ENCODE assay signal across 2 cellular contexts in the genomic region with DNA sequence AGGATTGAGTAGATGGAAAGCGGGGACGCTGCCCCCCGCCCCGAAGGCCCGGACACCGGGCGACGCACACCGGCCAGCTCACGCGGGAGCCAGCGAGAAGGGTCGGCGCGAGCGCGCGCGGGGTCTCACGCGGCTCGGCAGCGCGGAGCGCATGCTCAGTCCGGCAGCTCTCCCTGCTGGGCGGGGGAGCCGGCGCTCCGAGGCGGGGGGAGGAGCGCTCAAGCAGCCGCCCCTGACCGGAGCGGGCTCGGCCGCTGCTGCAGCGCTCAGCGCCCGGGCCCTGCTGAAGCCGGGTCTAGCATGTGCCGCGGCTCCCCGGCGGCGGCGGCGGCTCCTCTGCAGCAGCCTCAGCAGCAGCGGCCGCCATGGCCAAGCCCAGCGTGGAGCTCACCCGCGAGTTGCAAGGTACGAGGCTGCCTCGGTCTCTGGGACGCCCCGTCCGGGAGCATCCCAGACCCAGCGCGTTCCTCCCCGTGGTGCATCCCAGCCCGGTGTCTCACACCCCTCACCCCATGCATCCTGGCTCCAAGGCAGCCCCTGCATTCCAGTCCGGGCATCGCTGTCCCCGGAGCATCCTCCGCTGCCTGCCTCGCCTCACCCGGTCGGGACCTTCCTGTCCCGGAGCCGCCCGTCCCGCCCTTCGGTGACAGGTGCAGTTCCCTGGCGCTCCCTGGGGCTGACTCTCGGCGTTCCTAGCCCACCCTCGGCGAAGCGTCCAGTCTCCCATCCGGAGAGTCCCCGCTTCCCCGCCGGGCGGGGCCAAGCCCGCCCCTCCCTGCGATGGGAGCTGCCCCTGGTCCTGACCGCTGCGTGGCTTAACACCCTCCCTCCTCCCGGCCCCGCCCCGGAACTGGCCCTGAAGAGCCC.
TF ChIP-seq lines count a peak whose summit lies in the region.

A gene with protein sequence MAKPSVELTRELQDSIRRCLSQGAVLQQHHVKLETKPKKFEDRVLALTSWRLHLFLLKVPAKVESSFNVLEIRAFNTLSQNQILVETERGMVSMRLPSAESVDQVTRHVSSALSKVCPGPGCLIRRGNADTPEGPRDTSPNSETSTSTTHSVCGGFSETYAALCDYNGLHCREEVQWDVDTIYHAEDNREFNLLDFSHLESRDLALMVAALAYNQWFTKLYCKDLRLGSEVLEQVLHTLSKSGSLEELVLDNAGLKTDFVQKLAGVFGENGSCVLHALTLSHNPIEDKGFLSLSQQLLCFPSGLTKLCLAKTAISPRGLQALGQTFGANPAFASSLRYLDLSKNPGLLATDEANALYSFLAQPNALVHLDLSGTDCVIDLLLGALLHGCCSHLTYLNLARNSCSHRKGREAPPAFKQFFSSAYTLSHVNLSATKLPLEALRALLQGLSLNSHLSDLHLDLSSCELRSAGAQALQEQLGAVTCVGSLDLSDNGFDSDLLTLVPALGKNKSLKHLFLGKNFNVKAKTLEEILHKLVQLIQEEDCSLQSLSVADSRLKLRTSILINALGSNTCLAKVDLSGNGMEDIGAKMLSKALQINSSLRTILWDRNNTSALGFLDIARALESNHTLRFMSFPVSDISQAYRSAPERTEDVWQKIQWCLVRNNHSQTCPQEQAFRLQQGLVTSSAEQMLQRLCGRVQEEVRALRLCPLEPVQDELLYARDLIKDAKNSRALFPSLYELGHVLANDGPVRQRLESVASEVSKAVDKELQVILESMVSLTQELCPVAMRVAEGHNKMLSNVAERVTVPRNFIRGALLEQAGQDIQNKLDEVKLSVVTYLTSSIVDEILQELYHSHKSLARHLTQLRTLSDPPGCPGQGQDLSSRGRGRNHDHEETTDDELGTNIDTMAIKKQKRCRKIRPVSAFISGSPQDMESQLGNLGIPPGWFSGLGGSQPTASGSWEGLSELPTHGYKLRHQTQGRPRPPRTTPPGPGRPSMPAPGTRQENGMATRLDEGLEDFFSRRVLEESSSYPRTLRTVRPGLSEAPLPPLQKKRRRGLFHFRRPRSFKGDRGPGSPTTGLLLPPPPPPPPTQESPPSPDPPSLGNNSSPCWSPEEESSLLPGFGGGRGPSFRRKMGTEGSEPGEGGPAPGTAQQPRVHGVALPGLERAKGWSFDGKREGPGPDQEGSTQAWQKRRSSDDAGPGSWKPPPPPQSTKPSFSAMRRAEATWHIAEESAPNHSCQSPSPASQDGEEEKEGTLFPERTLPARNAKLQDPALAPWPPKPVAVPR (N-terminal part only) (plus strand): TSS at position 221 of the 867 bp plus-strand sequence. CDS start 145 bp downstream, at position 366.

TF ChIP-seq in HEK293, 187 proteins besides CTCF, POLR2A, EP300 and RAD21 (continues in another document):
- TF ChIP-seq, protein P1, sequence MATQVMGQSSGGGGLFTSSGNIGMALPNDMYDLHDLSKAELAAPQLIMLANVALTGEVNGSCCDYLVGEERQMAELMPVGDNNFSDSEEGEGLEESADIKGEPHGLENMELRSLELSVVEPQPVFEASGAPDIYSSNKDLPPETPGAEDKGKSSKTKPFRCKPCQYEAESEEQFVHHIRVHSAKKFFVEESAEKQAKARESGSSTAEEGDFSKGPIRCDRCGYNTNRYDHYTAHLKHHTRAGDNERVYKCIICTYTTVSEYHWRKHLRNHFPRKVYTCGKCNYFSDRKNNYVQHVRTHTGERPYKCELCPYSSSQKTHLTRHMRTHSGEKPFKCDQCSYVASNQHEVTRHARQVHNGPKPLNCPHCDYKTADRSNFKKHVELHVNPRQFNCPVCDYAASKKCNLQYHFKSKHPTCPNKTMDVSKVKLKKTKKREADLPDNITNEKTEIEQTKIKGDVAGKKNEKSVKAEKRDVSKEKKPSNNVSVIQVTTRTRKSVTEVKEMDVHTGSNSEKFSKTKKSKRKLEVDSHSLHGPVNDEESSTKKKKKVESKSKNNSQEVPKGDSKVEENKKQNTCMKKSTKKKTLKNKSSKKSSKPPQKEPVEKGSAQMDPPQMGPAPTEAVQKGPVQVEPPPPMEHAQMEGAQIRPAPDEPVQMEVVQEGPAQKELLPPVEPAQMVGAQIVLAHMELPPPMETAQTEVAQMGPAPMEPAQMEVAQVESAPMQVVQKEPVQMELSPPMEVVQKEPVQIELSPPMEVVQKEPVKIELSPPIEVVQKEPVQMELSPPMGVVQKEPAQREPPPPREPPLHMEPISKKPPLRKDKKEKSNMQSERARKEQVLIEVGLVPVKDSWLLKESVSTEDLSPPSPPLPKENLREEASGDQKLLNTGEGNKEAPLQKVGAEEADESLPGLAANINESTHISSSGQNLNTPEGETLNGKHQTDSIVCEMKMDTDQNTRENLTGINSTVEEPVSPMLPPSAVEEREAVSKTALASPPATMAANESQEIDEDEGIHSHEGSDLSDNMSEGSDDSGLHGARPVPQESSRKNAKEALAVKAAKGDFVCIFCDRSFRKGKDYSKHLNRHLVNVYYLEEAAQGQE (tag by site-specific recombination; IDR thresholded peaks at IDR 0.05): peak; percentile 99
- TF ChIP-seq, protein P2, sequence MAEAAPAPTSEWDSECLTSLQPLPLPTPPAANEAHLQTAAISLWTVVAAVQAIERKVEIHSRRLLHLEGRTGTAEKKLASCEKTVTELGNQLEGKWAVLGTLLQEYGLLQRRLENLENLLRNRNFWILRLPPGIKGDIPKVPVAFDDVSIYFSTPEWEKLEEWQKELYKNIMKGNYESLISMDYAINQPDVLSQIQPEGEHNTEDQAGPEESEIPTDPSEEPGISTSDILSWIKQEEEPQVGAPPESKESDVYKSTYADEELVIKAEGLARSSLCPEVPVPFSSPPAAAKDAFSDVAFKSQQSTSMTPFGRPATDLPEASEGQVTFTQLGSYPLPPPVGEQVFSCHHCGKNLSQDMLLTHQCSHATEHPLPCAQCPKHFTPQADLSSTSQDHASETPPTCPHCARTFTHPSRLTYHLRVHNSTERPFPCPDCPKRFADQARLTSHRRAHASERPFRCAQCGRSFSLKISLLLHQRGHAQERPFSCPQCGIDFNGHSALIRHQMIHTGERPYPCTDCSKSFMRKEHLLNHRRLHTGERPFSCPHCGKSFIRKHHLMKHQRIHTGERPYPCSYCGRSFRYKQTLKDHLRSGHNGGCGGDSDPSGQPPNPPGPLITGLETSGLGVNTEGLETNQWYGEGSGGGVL (tag by site-specific recombination; IDR thresholded peaks at IDR 0.05): peak; percentile 18; the same call in 1 of the 2 replicates
- TF ChIP-seq ZXDB (tag by site-specific recombination; IDR thresholded peaks at IDR 0.05) (peak; percentile 76), ZIC2 (tag by site-specific recombination; IDR thresholded peaks at IDR 0.05) (peak; percentile 76), ZBTB20 (tag by site-specific recombination; IDR thresholded peaks at IDR 0.05) (peak; percentile 73)
- TF ChIP-seq, protein P3, sequence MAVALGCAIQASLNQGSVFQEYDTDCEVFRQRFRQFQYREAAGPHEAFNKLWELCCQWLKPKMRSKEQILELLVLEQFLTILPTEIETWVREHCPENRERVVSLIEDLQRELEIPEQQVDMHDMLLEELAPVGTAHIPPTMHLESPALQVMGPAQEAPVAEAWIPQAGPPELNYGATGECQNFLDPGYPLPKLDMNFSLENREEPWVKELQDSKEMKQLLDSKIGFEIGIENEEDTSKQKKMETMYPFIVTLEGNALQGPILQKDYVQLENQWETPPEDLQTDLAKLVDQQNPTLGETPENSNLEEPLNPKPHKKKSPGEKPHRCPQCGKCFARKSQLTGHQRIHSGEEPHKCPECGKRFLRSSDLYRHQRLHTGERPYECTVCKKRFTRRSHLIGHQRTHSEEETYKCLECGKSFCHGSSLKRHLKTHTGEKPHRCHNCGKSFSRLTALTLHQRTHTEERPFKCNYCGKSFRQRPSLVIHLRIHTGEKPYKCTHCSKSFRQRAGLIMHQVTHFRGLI (tag by site-specific recombination; IDR thresholded peaks at IDR 0.05): 0 out of 2 replicates have a peak, but pooled peaks have one; percentile 13
- TF ChIP-seq, protein P4, sequence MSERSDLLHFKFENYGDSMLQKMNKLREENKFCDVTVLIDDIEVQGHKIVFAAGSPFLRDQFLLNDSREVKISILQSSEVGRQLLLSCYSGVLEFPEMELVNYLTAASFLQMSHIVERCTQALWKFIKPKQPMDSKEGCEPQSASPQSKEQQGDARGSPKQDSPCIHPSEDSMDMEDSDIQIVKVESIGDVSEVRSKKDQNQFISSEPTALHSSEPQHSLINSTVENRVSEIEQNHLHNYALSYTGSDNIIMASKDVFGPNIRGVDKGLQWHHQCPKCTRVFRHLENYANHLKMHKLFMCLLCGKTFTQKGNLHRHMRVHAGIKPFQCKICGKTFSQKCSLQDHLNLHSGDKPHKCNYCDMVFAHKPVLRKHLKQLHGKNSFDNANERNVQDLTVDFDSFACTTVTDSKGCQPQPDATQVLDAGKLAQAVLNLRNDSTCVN (tag by site-specific recombination; optimal IDR thresholded peaks at IDR 0.05): peak; percentile 75
- TF ChIP-seq, protein P5, sequence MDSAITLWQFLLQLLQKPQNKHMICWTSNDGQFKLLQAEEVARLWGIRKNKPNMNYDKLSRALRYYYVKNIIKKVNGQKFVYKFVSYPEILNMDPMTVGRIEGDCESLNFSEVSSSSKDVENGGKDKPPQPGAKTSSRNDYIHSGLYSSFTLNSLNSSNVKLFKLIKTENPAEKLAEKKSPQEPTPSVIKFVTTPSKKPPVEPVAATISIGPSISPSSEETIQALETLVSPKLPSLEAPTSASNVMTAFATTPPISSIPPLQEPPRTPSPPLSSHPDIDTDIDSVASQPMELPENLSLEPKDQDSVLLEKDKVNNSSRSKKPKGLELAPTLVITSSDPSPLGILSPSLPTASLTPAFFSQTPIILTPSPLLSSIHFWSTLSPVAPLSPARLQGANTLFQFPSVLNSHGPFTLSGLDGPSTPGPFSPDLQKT (IDR thresholded peaks at IDR 0.05; ENCODE audit: borderline replicate concordance, low read depth, low read length): no peak

TF ChIP-seq in K562, 482 proteins besides CTCF, POLR2A, EP300 and RAD21 (continues in another document):
- TF ChIP-seq, protein P1 (CRISPR knock-in tag; IDR thresholded peaks at IDR 0.05; ENCODE audit: low read depth): peak; percentile 95
- TF ChIP-seq ZC3H4 (CRISPR knock-in tag; IDR thresholded peaks at IDR 0.05; ENCODE audit: borderline replicate concordance) (no peak), YY1 (IDR thresholded peaks at IDR 0.05; ENCODE audit: borderline replicate concordance in 1 of 3, control insufficient read depth in 1 of 3, extremely low read depth in 1 of 3, insufficient read depth in 3 of 3, insufficient read length in 1 of 3, insufficient replicate concordance in 2 of 3, low read depth in 1 of 3, low read length in 2 of 3) (no peak), HDAC1 (IDR thresholded peaks at IDR 0.05) (no peak), JUND (IDR thresholded peaks at IDR 0.05; ENCODE audit: borderline replicate concordance, low read depth, low read length) (no peak), JUND (tag; IDR thresholded peaks at IDR 0.05; ENCODE audit: borderline replicate concordance, low read depth, low read length) (no peak), TEAD1 (CRISPR knock-in tag; IDR thresholded peaks at IDR 0.05) (0 out of 4 replicates have a peak, but pooled peaks of 1 of the 2 experiments have one; percentile 13), ZNF707 (CRISPR knock-in tag; conservative IDR thresholded peaks at IDR 0.05) (no peak), SAFB (IDR thresholded peaks at IDR 0.05; ENCODE audit: borderline replicate concordance, low read depth, low read length) (peak; percentile 88), XRCC3 (IDR thresholded peaks at IDR 0.05) (no peak), ILF3 (IDR thresholded peaks at IDR 0.05; ENCODE audit: borderline replicate concordance) (no peak), POLR3A (IDR thresholded peaks at IDR 0.05; ENCODE audit: borderline replicate concordance, extremely low read depth, insufficient read depth, insufficient read length) (no peak), FOXM1 (IDR thresholded peaks at IDR 0.05; ENCODE audit: low read depth) (no peak), FOXM1 (CRISPR knock-in tag; IDR thresholded peaks at IDR 0.05; ENCODE audit: low read depth) (no peak), MIER1 (IDR thresholded peaks at IDR 0.05; ENCODE audit: low read depth) (peak; percentile 88), NR4A1 (CRISPR knock-in tag; IDR thresholded peaks at IDR 0.05) (no peak), NR4A1 (tag; IDR thresholded peaks at IDR 0.05) (no peak), PHF20 (IDR thresholded peaks at IDR 0.05; ENCODE audit: partially characterized antibody) (no peak), NFATC3 (IDR thresholded peaks at IDR 0.05) (no peak), ZNF316 (IDR thresholded peaks at IDR 0.05) (no peak), CHD2 (IDR thresholded peaks at IDR 0.05; ENCODE audit: low read depth, low read length) (0 out of 2 replicates have a peak, but pooled peaks have one; percentile 25), ZNF764 (CRISPR knock-in tag; IDR thresholded peaks at IDR 0.05; ENCODE audit: low read depth) (no peak), KDM2B (CRISPR knock-in tag; IDR thresholded peaks at IDR 0.05) (0 out of 2 replicates have a peak, but pooled peaks have one; percentile 55), TSC22D4 (tag; IDR thresholded peaks at IDR 0.05) (no peak), NEUROD1 (IDR thresholded peaks at IDR 0.05; ENCODE audit: borderline replicate concordance, low read depth, low read length, partially characterized antibody) (no peak), KHSRP (IDR thresholded peaks at IDR 0.05) (no peak), DACH1 (IDR thresholded peaks at IDR 0.05; ENCODE audit: partially characterized antibody) (no peak)
- TF ChIP-seq, protein P4 (CRISPR knock-in tag; IDR thresholded peaks at IDR 0.05): no peak
